Comparison of ENCODE assay signal across 8 cellular contexts in the genomic region with DNA sequence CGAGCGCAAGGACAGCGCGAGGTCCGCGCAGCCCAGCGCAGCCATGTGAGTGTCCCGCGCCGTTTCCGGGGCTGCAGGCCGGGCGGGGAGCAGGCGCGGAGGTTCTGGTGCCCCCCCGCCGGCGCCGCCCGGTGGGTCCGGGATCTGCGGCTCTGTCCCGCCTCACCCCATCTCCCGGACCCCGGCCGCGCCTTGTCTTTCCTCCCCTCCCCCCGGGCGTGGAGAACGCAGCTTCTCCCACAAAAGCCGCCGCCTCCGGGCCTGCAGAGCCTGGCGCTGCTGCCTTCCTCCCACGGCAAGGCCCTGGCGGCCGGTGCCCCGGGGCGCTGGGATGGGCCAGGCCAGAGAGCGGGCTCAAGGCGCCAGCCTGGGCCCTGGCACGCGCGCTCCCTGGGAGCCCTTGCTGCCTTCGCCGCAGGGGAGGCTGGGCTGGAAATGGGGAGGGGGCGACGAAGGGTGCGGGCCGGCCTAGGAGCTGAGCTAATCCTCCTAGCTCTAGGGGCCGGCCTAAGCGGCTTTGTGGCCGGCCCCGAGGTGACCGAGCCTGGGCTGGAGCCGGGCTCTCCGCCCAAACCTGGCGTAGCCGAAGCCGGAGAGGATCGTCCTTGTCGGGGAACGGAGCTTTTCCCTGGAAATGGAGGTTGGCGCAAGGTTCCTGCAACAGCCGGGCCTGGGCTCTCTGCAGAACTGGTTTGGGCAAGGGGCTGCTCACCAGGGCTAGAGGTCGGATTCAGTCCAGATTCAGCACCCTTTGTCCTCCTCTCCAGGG. TPM values are rescaled to one million over a fixed set of nuclear protein-coding genes. Genes with fewer than 3 reads are reported as not detected.
DNase-seq lines count a peak whose midpoint lies in the region; ATAC-seq and TF ChIP-seq lines count a peak whose summit lies in the region.

No MANE protein-coding gene starts in this region.

- H3K36me3 Mint-ChIP-seq in Calu3 (ENCODE audit: insufficient read depth, unreplicated experiment) = peaks cover 45% of the 10 kb centered on the region
- H3K36me3 Mint-ChIP-seq in naive B cell = no peaks in the 10 kb centered on the region

- TF ChIP-seq CTCF in Calu3 (IDR thresholded peaks at IDR 0.05; ENCODE audit: unreplicated experiment) (no peak), WI38 (IDR thresholded peaks at IDR 0.05; ENCODE audit: low read depth, low read length) (no peak)

- intact Hi-C loops in Calu3 (cut with micrococcal nuclease; ENCODE audit: unreplicated experiment) = no loop called here

- H3K27me3 Mint-ChIP-seq in Calu3 (ENCODE audit: unreplicated experiment) (peaks cover 21% of the 10 kb centered on the region), naive B cell (no peaks in the 10 kb centered on the region)

- DNase-seq in Calu3 (peak; percentile 65), epithelial cell of prostate (ENCODE audit: low read depth, low spot score) (no peak), naive B cell (peak; percentile 40)
- DNase-seq in effector CD8-positive, alpha-beta T cell (lab: John Stamatoyannopoulos, UW) = no peak

- peak overlapping the region; percentile 76 for H3K27ac Mint-ChIP-seq in Calu3 (ENCODE audit: unreplicated experiment)
- H3K27ac Mint-ChIP-seq in naive B cell = peak overlapping the region; percentile 97 to 100 (median 98)

- ATAC-seq in HG03045 (IDR thresholded peaks at IDR 0.05; ENCODE audit: unreplicated experiment) (peak; percentile 23), naive B cell (ENCODE audit: low read depth in 2 of 2) (peak in 1 of 2 donors; percentile 7), GM21390 (IDR thresholded peaks at IDR 0.05; ENCODE audit: unreplicated experiment) (no peak), GM19328 (IDR thresholded peaks at IDR 0.05; ENCODE audit: unreplicated experiment) (no peak)

- no TSS peak for BruUV-seq in Calu3 (replicated peaks; lab: Mats Ljungman, UMichigan)

- CTCF ChIA-PET in Calu3 (lab: Charles Lee) = interaction anchor here (0.5 to 2.5 kb wide), 8 partner anchors 8 to 361 kb away, joined by 3 to 7 read pairs (median 6); partner anchors contain the start of genes ACD, ATP6V0D1, HSD11B2 and PARD6A

- no peaks in the 10 kb centered on the region for H3K9me3 Mint-ChIP-seq in Calu3 (ENCODE audit: low read depth, unreplicated experiment)
- H3K9me3 Mint-ChIP-seq in naive B cell = no peaks in the 10 kb centered on the region

- H3K4me3 Mint-ChIP-seq in Calu3 (ENCODE audit: low read depth, unreplicated experiment) (peak overlapping the region; percentile 87), naive B cell (peak overlapping the region; percentile 72 to 99 (median 98))

- peak overlapping the region; percentile 79 for H3K4me3 ChIP-seq in WI38 (ENCODE audit: low read depth, low read length)

- H3K4me1 Mint-ChIP-seq in Calu3 (ENCODE audit: low read depth, unreplicated experiment) (peaks cover 40% of the 10 kb centered on the region), naive B cell (peaks cover 45 to 69% (median 68%) of the 10 kb centered on the region in 3 donors)

- H3K27ac ChIP-seq in epithelial cell of prostate = peak overlapping the region; percentile 58

RNA-seq across cellular contexts. Expression of gene RIPOR1, which starts 0.4 kb away (rescaled TPM):
- total RNA-seq in Calu3 (2022) = 59.0 and 71.6 TPM in 2 replicates
- polyA plus RNA-seq in naive B cell (ENCODE audit: low read depth in 6 of 6) = 10 to 100 TPM in 5 of 6 donors, 1 to 10 TPM in 1; 3.4 to 34.5 (median 16.5) TPM

RNA-seq across cellular contexts. Expression of gene CTCF, which starts 33.3 kb away (rescaled TPM):
- total RNA-seq in Calu3 (2022) = 50.9 and 52.1 TPM in 2 replicates
- 10 to 100 TPM; 40.2 to 93.3 (median 67.8) TPM for polyA plus RNA-seq in naive B cell (ENCODE audit: low read depth in 6 of 6)

RNA-seq across cellular contexts. Expression of gene AGRP, which starts 45.7 kb away (rescaled TPM):
- total RNA-seq in Calu3 (2022) = not detected in 2 replicates
- polyA plus RNA-seq in naive B cell (ENCODE audit: low read depth in 6 of 6) = not detected

RNA-seq across cellular contexts. Expression of gene ATP6V0D1, which starts 48.1 kb away (rescaled TPM):
- 85.3 and 91.0 TPM in 2 replicates for total RNA-seq in Calu3 (2022)
- polyA plus RNA-seq in naive B cell (ENCODE audit: low read depth in 6 of 6) = 100 to 1,000 TPM; 136 to 255 (median 157) TPM

Comparison
In these comparisons a context has a peak if more than half of its experiments do, and no peak if none do; other contexts are left out.
1. DNase-seq: peak in Calu3 (single experiment) and naive B cell (single experiment); none in epithelial cell of prostate (single experiment) and effector CD8-positive, alpha-beta T cell (single experiment).